ENCODE assay signal across 39 cellular contexts in genomic region chr4:8552581-8553205, GRCh38. TPM values are rescaled to one million over a fixed set of nuclear protein-coding genes. Genes with fewer than 3 reads are reported as not detected.
"Had no signal": no experiment of that assay in that cellular context is flagged by ENCODE, and none has a peak within 500 bp of the region (broad histone marks: within the 10 kb centered on the region; RNA-seq: fewer than 3 reads in every experiment).

No MANE protein-coding gene starts in this region.

- FAIRE-seq: astrocyte, TTC549 had no signal

- H3K27ac Mint-ChIP-seq: activated CD4-positive, alpha-beta T cell treated with anti-CD3 and anti-CD28 coated beads for 36 hours; activated CD4-positive, alpha-beta T cell treated with anti-CD3 and anti-CD28 coated beads, Interleukin-2, amount 10 ng/mL, durations not matched to agents 7 days and 5 days; activated CD8-positive, alpha-beta T cell treated with anti-CD3 and anti-CD28 coated beads, Interleukin-2, amount 10 ng/mL, durations not matched to agents 7 days and 5 days; activated naive CD4-positive, alpha-beta T cell treated with anti-CD3 and anti-CD28 coated beads for 36 hours; activated naive CD4-positive, alpha-beta T cell treated with anti-CD3 and anti-CD28 coated beads, Interleukin-2, amount 50 U/mL, for 72 hours; activated T-helper 1 cell treated with anti-CD3 and anti-CD28 coated beads, Interleukin-12 subunit alpha, Interleukin-12 subunit beta, Interleukin-2, Interleukin-4 antibody, amounts not matched to agents 30 ng/mL and 10 ng/mL and 1 ng/mL, durations not matched to agents 14 hours and 24 hours and 36 hours; IgD-negative memory B cell had no signal

- H3K4me1 Mint-ChIP-seq: activated CD4-positive, alpha-beta T cell treated with anti-CD3 and anti-CD28 coated beads for 36 hours; activated CD4-positive, alpha-beta T cell treated with anti-CD3 and anti-CD28 coated beads, Interleukin-2, amount 10 ng/mL, durations not matched to agents 7 days and 5 days; IgD-negative memory B cell had no signal

- H3K27ac ChIP-seq: adrenal gland, body of pancreas, breast epithelium, KMS-11, Peyer's patch had no signal

- H3K4me2 ChIP-seq: KMS-11 had no signal

- ATAC-seq: activated CD4-positive, alpha-beta T cell treated with anti-CD3 and anti-CD28 coated beads for 36 hours; activated CD4-positive, CD25-positive, alpha-beta regulatory T cell treated with anti-CD3 and anti-CD28 coated beads, Interleukin-2, amount 50 U/mL, for 24 hours; activated CD8-positive, alpha-beta T cell treated with anti-CD3 and anti-CD28 coated beads, Interleukin-2, amount 10 ng/mL, durations not matched to agents 7 days and 5 days; activated naive CD4-positive, alpha-beta T cell treated with anti-CD3 and anti-CD28 coated beads, Interleukin-2, amount 50 U/mL, for 72 hours; activated T-cell treated with anti-CD3 and anti-CD28 coated beads, Interleukin-2, amount 50 U/mL, for 4 hours; body of pancreas; PC-3 had no signal

- H3K36me3 Mint-ChIP-seq: activated naive CD4-positive, alpha-beta T cell treated with anti-CD3 and anti-CD28 coated beads, Interleukin-2, amount 50 U/mL, for 72 hours; IgD-negative memory B cell had no signal

- H3K36me3 ChIP-seq: adrenal gland, breast epithelium, Peyer's patch had no signal

- H3K9me3 Mint-ChIP-seq: activated CD4-positive, alpha-beta T cell treated with anti-CD3 and anti-CD28 coated beads, Interleukin-2, amount 10 ng/mL, durations not matched to agents 7 days and 5 days; activated naive CD4-positive, alpha-beta T cell treated with anti-CD3 and anti-CD28 coated beads for 36 hours; activated naive CD4-positive, alpha-beta T cell treated with anti-CD3 and anti-CD28 coated beads, Interleukin-2, amount 50 U/mL, for 72 hours; activated T-cell treated with anti-CD3 and anti-CD28 coated beads, Interleukin-2, amount 50 U/mL, for 4 hours; activated T-helper 1 cell treated with anti-CD3 and anti-CD28 coated beads, Interleukin-12 subunit alpha, Interleukin-12 subunit beta, Interleukin-2, Interleukin-4 antibody, amounts not matched to agents 30 ng/mL and 10 ng/mL and 1 ng/mL, durations not matched to agents 14 hours and 24 hours and 36 hours had no signal

- DNase-seq: activated CD4-positive, alpha-beta T cell treated with anti-CD3 and anti-CD28 coated beads for 36 hours; activated CD4-positive, alpha-beta T cell treated with anti-CD3 and anti-CD28 coated beads, Interleukin-2, amount 10 ng/mL, durations not matched to agents 7 days and 5 days; activated CD4-positive, alpha-beta T cell treated with anti-CD3 and anti-CD28 coated beads, Interleukin-2, amount 50 U/mL, for 48 hours; activated CD8-positive, alpha-beta memory T cell treated with anti-CD3 and anti-CD28 coated beads, Interleukin-2, amount 50 U/mL, for 4 hours; activated CD8-positive, alpha-beta T cell treated with anti-CD3 and anti-CD28 coated beads, Interleukin-2, amount 10 ng/mL, durations not matched to agents 7 days and 5 days; activated gamma-delta T cell treated with Interleukin-2 at 50 U/mL for 16 hours; activated naive CD4-positive, alpha-beta T cell treated with anti-CD3 and anti-CD28 coated beads for 36 hours; activated T-cell treated with anti-CD3 and anti-CD28 coated beads for 4 hours; activated T-cell treated with anti-CD3 and anti-CD28 coated beads, Interleukin-2, amount 50 U/mL, for 4 hours; adrenal gland; body of pancreas; central memory CD4-positive, alpha-beta T cell; MM.1S; MV-4-11; NCI-H1092 treated with DMSO at 0.1 percent for 48 hours; NCI-H1417; NCI-H146; NCI-H187; NCI-H2029 treated with DMSO at 0.1 percent for 48 hours; NCI-H2107; NCI-H2171; NCI-H510A; NCI-H526; NCI-H748 treated with DMSO at 0.1 percent for 48 hours; NK-92 treated with Interleukin-12 subunit alpha and Interleukin-12 subunit beta, amount 100 ng/mL, for 24 hours; PC-3; Peyer's patch; SIG-M5 had no signal

- H3K27me3 ChIP-seq: adrenal gland, body of pancreas, breast epithelium, Peyer's patch had no signal

- H3K4me3 Mint-ChIP-seq: activated CD4-positive, alpha-beta T cell treated with anti-CD3 and anti-CD28 coated beads for 36 hours; activated CD4-positive, alpha-beta T cell treated with anti-CD3 and anti-CD28 coated beads, Interleukin-2, amount 10 ng/mL, durations not matched to agents 7 days and 5 days; activated CD8-positive, alpha-beta T cell treated with anti-CD3 and anti-CD28 coated beads, Interleukin-2, amount 10 ng/mL, durations not matched to agents 7 days and 5 days; activated naive CD4-positive, alpha-beta T cell treated with anti-CD3 and anti-CD28 coated beads for 36 hours; activated T-cell treated with anti-CD3 and anti-CD28 coated beads, Interleukin-2, amount 50 U/mL, for 4 hours; activated T-helper 1 cell treated with anti-CD3 and anti-CD28 coated beads, Interleukin-12 subunit alpha, Interleukin-12 subunit beta, Interleukin-2, Interleukin-4 antibody, amounts not matched to agents 30 ng/mL and 10 ng/mL and 1 ng/mL, durations not matched to agents 14 hours and 24 hours and 36 hours; IgD-negative memory B cell had no signal

- H3K27me3 Mint-ChIP-seq: activated CD4-positive, alpha-beta T cell treated with anti-CD3 and anti-CD28 coated beads for 36 hours; activated CD4-positive, alpha-beta T cell treated with anti-CD3 and anti-CD28 coated beads, Interleukin-2, amount 10 ng/mL, durations not matched to agents 7 days and 5 days; IgD-negative memory B cell had no signal

- H3K4me3 ChIP-seq: adrenal gland, body of pancreas, breast epithelium, Peyer's patch had no signal

- H3K9me3 ChIP-seq: adrenal gland, body of pancreas, breast epithelium, Peyer's patch had no signal

- H3K4me1 ChIP-seq: adrenal gland, body of pancreas, breast epithelium, Peyer's patch had no signal

- H3K9ac ChIP-seq: KMS-11 had no signal

RNA-seq across cellular contexts. Expression of gene GPR78, which starts 27.5 kb away (rescaled TPM):
- total RNA-seq: activated CD4-positive, alpha-beta T cell treated with anti-CD3 and anti-CD28 coated beads for 36 hours; activated CD4-positive, alpha-beta T cell treated with anti-CD3 and anti-CD28 coated beads, Interleukin-2, amount 10 ng/mL, durations not matched to agents 7 days and 5 days; activated CD8-positive, alpha-beta T cell treated with anti-CD3 and anti-CD28 coated beads, Interleukin-2, amount 10 ng/mL, durations not matched to agents 7 days and 5 days; activated naive CD4-positive, alpha-beta T cell treated with anti-CD3 and anti-CD28 coated beads for 36 hours; activated T-cell treated with anti-CD3 and anti-CD28 coated beads, Interleukin-2, amount 50 U/mL, for 4 hours; activated T-helper 1 cell treated with anti-CD3 and anti-CD28 coated beads, Interleukin-12 subunit alpha, Interleukin-12 subunit beta, Interleukin-2, Interleukin-4 antibody, amounts not matched to agents 30 ng/mL and 10 ng/mL and 1 ng/mL, durations not matched to agents 14 hours and 24 hours and 36 hours; body of pancreas; Peyer's patch; SK-MEL-5; T-helper 1 cell treated with Interleukin-12 subunit alpha and Interleukin-12 subunit beta and Interleukin-4 antibody, amounts not matched to agents 30 ng/mL and 1 ng/mL, for 36 hours; T-helper 2 cell treated with Interferon-gamma antibody and Interleukin-4, amounts not matched to agents 100 ng/mL and 5 ng/mL, for 36 hours had no signal
- polyA plus RNA-seq: IgD-negative memory B cell had no signal

RNA-seq across cellular contexts. Expression of gene CPZ, which starts 39.9 kb away (rescaled TPM):
- total RNA-seq: activated CD4-positive, alpha-beta T cell treated with anti-CD3 and anti-CD28 coated beads for 36 hours; activated CD4-positive, alpha-beta T cell treated with anti-CD3 and anti-CD28 coated beads, Interleukin-2, amount 10 ng/mL, durations not matched to agents 7 days and 5 days; activated naive CD4-positive, alpha-beta T cell treated with anti-CD3 and anti-CD28 coated beads for 36 hours; activated naive CD4-positive, alpha-beta T cell treated with anti-CD3 and anti-CD28 coated beads, Interleukin-2, amount 50 U/mL, for 72 hours; activated T-cell treated with anti-CD3 and anti-CD28 coated beads, Interleukin-2, amount 50 U/mL, for 4 hours; activated T-helper 1 cell treated with anti-CD3 and anti-CD28 coated beads, Interleukin-12 subunit alpha, Interleukin-12 subunit beta, Interleukin-2, Interleukin-4 antibody, amounts not matched to agents 30 ng/mL and 10 ng/mL and 1 ng/mL, durations not matched to agents 14 hours and 24 hours and 36 hours; SK-MEL-5; T-helper 1 cell treated with Interleukin-12 subunit alpha and Interleukin-12 subunit beta and Interleukin-4 antibody, amounts not matched to agents 30 ng/mL and 1 ng/mL, for 36 hours; T-helper 2 cell treated with Interferon-gamma antibody and Interleukin-4, amounts not matched to agents 100 ng/mL and 5 ng/mL, for 36 hours had no signal
- polyA plus RNA-seq: IgD-negative memory B cell had no signal
